In the genomic region with DNA sequence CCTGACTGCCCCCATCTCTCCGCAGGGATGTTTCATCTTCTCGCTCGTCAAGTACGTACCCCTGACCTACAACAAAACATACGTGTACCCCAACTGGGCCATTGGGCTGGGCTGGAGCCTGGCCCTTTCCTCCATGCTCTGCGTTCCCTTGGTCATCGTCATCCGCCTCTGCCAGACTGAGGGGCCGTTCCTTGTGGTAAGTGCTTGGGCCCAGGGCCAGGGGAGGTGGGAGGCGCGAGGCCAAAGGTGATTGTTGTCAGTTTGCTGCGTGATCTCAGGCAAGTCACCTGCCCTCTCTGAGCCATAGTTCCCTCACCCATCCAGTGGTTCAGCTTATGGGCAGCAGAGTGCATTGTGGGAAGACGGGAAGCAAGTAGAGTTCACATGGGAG, we compare ENCODE assay signal across 1 cellular context.
TF ChIP-seq lines count a peak whose summit lies in the region.

No MANE protein-coding gene starts in this region.

TF ChIP-seq in H1, 55 proteins besides CTCF, POLR2A, EP300 and RAD21:
- TF ChIP-seq TAF1 (IDR thresholded peaks at IDR 0.05; ENCODE audit: low read depth, low read length): no peak
- TF ChIP-seq FOSL1 (IDR thresholded peaks at IDR 0.05; ENCODE audit: insufficient read depth, low read depth, low read length): no peak
- TF ChIP-seq SP2 (IDR thresholded peaks at IDR 0.05; ENCODE audit: low read length): no peak
- no peak for TF ChIP-seq NRF1 (IDR thresholded peaks at IDR 0.05; ENCODE audit: low read depth, low read length)
- TF ChIP-seq BRCA1 (IDR thresholded peaks at IDR 0.05; ENCODE audit: low read depth, low read length): no peak
- TF ChIP-seq, protein P1, sequence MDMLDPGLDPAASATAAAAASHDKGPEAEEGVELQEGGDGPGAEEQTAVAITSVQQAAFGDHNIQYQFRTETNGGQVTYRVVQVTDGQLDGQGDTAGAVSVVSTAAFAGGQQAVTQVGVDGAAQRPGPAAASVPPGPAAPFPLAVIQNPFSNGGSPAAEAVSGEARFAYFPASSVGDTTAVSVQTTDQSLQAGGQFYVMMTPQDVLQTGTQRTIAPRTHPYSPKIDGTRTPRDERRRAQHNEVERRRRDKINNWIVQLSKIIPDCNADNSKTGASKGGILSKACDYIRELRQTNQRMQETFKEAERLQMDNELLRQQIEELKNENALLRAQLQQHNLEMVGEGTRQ (IDR thresholded peaks at IDR 0.05; ENCODE audit: low read length): no peak
- TF ChIP-seq POLR2AphosphoS5 (IDR thresholded peaks at IDR 0.05; ENCODE audit: low read depth, low read length): no peak
- no peak for TF ChIP-seq EZH2 (IDR thresholded peaks at IDR 0.05; ENCODE audit: low read depth, low read length, severe bottlenecking)
- TF ChIP-seq ASH2L (IDR thresholded peaks at IDR 0.05; ENCODE audit: low read length): no peak
- no peak for TF ChIP-seq MAFK (IDR thresholded peaks at IDR 0.05; ENCODE audit: low read depth, low read length)
- TF ChIP-seq CEBPB (IDR thresholded peaks at IDR 0.05; ENCODE audit: low read depth, low read length): no peak
